Comparison of ENCODE assay signal across 8 cellular contexts in genomic region chr4:165238041-165238640, GRCh38.
A peak's percentile ranks its signal among the peaks of the same experiment; 100 is the strongest.
DNase-seq lines count a peak whose midpoint lies in the region; ATAC-seq and TF ChIP-seq lines count a peak whose summit lies in the region.
"Not testable (repeated sequence)": the region's sequence is repeated elsewhere in the genome, so short reads cannot be mapped to it uniquely, and the experiment has no call there.

No MANE protein-coding gene starts in this region.

- not testable (repeated sequence) for H3K4me1 Mint-ChIP-seq in nephron

- peak; percentile 75 for ATAC-seq in GM19025 (IDR thresholded peaks at IDR 0.05; ENCODE audit: low read depth, unreplicated experiment)
- ATAC-seq in GM21723 (IDR thresholded peaks at IDR 0.05; ENCODE audit: unreplicated experiment) = peak; percentile 76
- ATAC-seq in HG03103 (IDR thresholded peaks at IDR 0.05; ENCODE audit: low read depth, unreplicated experiment) = peak; percentile 74

- H3K36me3 Mint-ChIP-seq in nephron (ENCODE audit: low read depth) = not testable (repeated sequence)

- not testable (repeated sequence) for H3K9me3 Mint-ChIP-seq in nephron

- H3K27me3 Mint-ChIP-seq in nephron (ENCODE audit: low read depth) = not testable (repeated sequence)

- not testable (repeated sequence) for TF ChIP-seq CTCF in nephron (IDR thresholded peaks at IDR 0.05; ENCODE audit: unreplicated experiment in 3 of 3)

- peak; percentile 74 for DNase-seq in DMS79 treated with DMSO at 0.1 percent for 48 hours (lab: John Stamatoyannopoulos, UW)
- DNase-seq in NCI-H1092 treated with DMSO at 0.1 percent for 48 hours (lab: John Stamatoyannopoulos, UW) = peak; percentile 7
- peak; percentile 58 for DNase-seq in NCI-H748 treated with DMSO at 0.1 percent for 48 hours (lab: John Stamatoyannopoulos, UW)
- DNase-seq in amniotic epithelial cell (ENCODE audit: low read depth) = peak; percentile 8

- H3K4me3 Mint-ChIP-seq in nephron = not testable (repeated sequence)

- H3K27ac Mint-ChIP-seq in nephron = peak overlapping the region; percentile 8 to 56 (median 15)

Comparison
In these comparisons a context has a peak if more than half of its experiments do, and no peak if none do; other contexts are left out.
1. Peak in every context shown above with its lines: DNase-seq and ATAC-seq.
2. DNase-seq: peak in every context shown above with its lines; median percentile 74 in DMS79 treated with DMSO at 0.1 percent for 48 hours; 58 in NCI-H748 treated with DMSO at 0.1 percent for 48 hours; 8 in amniotic epithelial cell; 7 in NCI-H1092 treated with DMSO at 0.1 percent for 48 hours.